ENCODE assay signal across 14 cellular contexts in genomic region chrX:71623714-71624113, GRCh38. TPM values are rescaled to one million over a fixed set of nuclear protein-coding genes. Genes with fewer than 3 reads are reported as not detected.
A peak's percentile ranks its signal among the peaks of the same experiment; 100 is the strongest.
DNase-seq lines count a peak whose midpoint lies in the region; ATAC-seq, FAIRE-seq and TF ChIP-seq lines count a peak whose summit lies in the region.
"Had no signal": no experiment of that assay in that cellular context is flagged by ENCODE, and none has a peak within 500 bp of the region (broad histone marks: within the 10 kb centered on the region; RNA-seq: fewer than 3 reads in every experiment).

No MANE protein-coding gene starts in this region.

- H3K4me2 ChIP-seq in Loucy (ENCODE audit: low read depth, low read length, poor library complexity, severe bottlenecking) (peak overlapping the region; percentile 69), K562 (ENCODE audit: insufficient read depth, low read length) (no peak overlapping the region), osteoblast (ENCODE audit: insufficient read depth, low read length) (no peak overlapping the region)

- in situ Hi-C loops in K562 (cut with MboI), result no loop called here

- H3K9me2 ChIP-seq in Loucy (replicated peaks; ENCODE audit: low read depth, low read length), result no peaks in the 10 kb centered on the region

- BruUV-seq in K562 (replicated peaks; lab: Mats Ljungman, UMichigan), result no TSS peak

- POLR2A ChIA-PET in K562 (lab: Yijun Ruan, JAX), result no interaction called here

- peak in 1 of 4 experiments; percentile 18 for DNase-seq in K562 (ENCODE audit: extremely low read depth in 1 of 4, low spot score in 3 of 4)
- DNase-seq in stimulated activated CD8-positive, alpha-beta memory T cell treated with anti-CD3 and anti-CD28 coated beads, Interleukin-4, amount 100 ng/mL, for 48 hours, result peak; percentile 31
- no peak for DNase-seq in NCI-H82 (lab: John Stamatoyannopoulos, UW)
- DNase-seq in body of pancreas, result no peak
- no peak for DNase-seq in osteoblast (ENCODE audit: insufficient read length, low spot score, missing footprints)
- DNase-seq: GM23248; hippocampal formation; lower lobe of right lung; NCI-H1417 treated with DMSO at 0.1 percent for 48 hours; stimulated activated CD4-positive, alpha-beta T cell treated with anti-CD3 and anti-CD28 coated beads, Interleukin-2, amount 100 ng/mL, for 48 hours had no signal

- peaks cover 5% of the 10 kb centered on the region; the same call in 1 of the 2 replicates for H3F3A ChIP-seq in Loucy (ENCODE audit: low read depth)

- peak; percentile 42 for ATAC-seq in GM18517 (IDR thresholded peaks at IDR 0.05; ENCODE audit: unreplicated experiment)
- peak; percentile 24 for ATAC-seq in K562
- ATAC-seq in body of pancreas, result no peak

- WGBS in K562 (ENCODE audit: insufficient coverage, low coverage, missing lambda C conversion rate), result 67% methylated on average over 3 of the region's 3 CpGs
- WGBS in body of pancreas, 2 donors, result 93% methylated on average over 3 of the region's 3 CpGs; no CpG with 5 or more reads in 1 of the 2 donors

- intact Hi-C loops in K562 (cut with micrococcal nuclease) (no loop called here), body of pancreas (cut with DNase I) (no loop called here)

- CTCF ChIA-PET in K562 (lab: Yijun Ruan, JAX; ENCODE audit: low intra/inter-chr PET ratio), result no interaction called here

- no peaks in the 10 kb centered on the region for H3K9me1 ChIP-seq in K562 (ENCODE audit: control insufficient read depth, insufficient read depth, low read length)

- FAIRE-seq in K562 (lab: Jason Lieb, UNC), result no peak

- no peak for TF ChIP-seq RAD21 in K562 (CRISPR knock-in tag; conservative IDR thresholded peaks at IDR 0.05 in 1 of 2, IDR thresholded peaks at IDR 0.05 in 1 of 2)

- no peaks in the 10 kb centered on the region for H3K79me2 ChIP-seq in Loucy (ENCODE audit: insufficient read depth, low read length)
- no peaks in the 10 kb centered on the region for H3K79me2 ChIP-seq in K562 (ENCODE audit: control insufficient read depth, insufficient read depth, low read length)
- H3K79me2 ChIP-seq in osteoblast (ENCODE audit: insufficient read depth, low read length), result no peaks in the 10 kb centered on the region
- H3K79me2 ChIP-seq: parathyroid adenoma had no signal

- H3K4me3 ChIP-seq in Loucy (ENCODE audit: low read length, poor library complexity, severe bottlenecking), result peak overlapping the region; percentile 56
- H3K4me3 ChIP-seq in K562, result no peak overlapping the region
- H3K4me3 ChIP-seq in body of pancreas, result no peak overlapping the region
- H3K4me3 ChIP-seq in osteoblast (ENCODE audit: insufficient read depth, low read length), result no peak overlapping the region
- H3K4me3 ChIP-seq: GM23248, lower lobe of right lung had no signal

- H2AFZ ChIP-seq in Loucy (ENCODE audit: low read length) (no peak overlapping the region), K562 (ENCODE audit: low read depth, low read length) (no peak overlapping the region), osteoblast (ENCODE audit: low read length) (no peak overlapping the region)
- H2AFZ ChIP-seq: GM23248 had no signal

- H3K36me3 ChIP-seq in Loucy (ENCODE audit: insufficient read depth, low read length) (no peaks in the 10 kb centered on the region), K562 (ENCODE audit: control insufficient read depth, insufficient read depth, low read length) (no peaks in the 10 kb centered on the region), body of pancreas (replicated peaks in 1 of 2; ENCODE audit: insufficient read depth in 1 of 2, low read depth in 2 of 2) (no peaks in the 10 kb centered on the region), osteoblast (ENCODE audit: insufficient read depth, low read length) (no peaks in the 10 kb centered on the region)
- H3K36me3 ChIP-seq: lower lobe of right lung had no signal

- no peak for TF ChIP-seq EP300 in K562 (IDR thresholded peaks at IDR 0.05; ENCODE audit: low read length)

- H3K9ac ChIP-seq in Loucy (ENCODE audit: low read depth, low read length, poor library complexity, severe bottlenecking) (peak overlapping the region; percentile 85), K562 (ENCODE audit: insufficient read depth in 1 of 2, low read depth in 2 of 2, low read length in 2 of 2) (no peak overlapping the region)
- H3K9ac ChIP-seq: parathyroid adenoma had no signal

- H3K9me3 ChIP-seq in Loucy (ENCODE audit: insufficient read depth, low read depth, low read length) (no peaks in the 10 kb centered on the region), K562 (replicated peaks; ENCODE audit: control insufficient read depth, insufficient read depth, low read depth, low read length) (no peaks in the 10 kb centered on the region), body of pancreas (no peaks in the 10 kb centered on the region), osteoblast (ENCODE audit: low read depth, low read length) (no peaks in the 10 kb centered on the region)
- H3K9me3 ChIP-seq: lower lobe of right lung had no signal

- H3K27me3 ChIP-seq in Loucy (ENCODE audit: insufficient read depth, low read length, poor library complexity, severe bottlenecking) (no peaks in the 10 kb centered on the region), K562 (ENCODE audit: control insufficient read depth in 2 of 2, insufficient read depth in 2 of 2, low read length in 2 of 2) (peaks cover 0 to 12% of the 10 kb centered on the region in 2 experiments; a peak in 2 of 5 replicates), body of pancreas (no peaks in the 10 kb centered on the region), osteoblast (ENCODE audit: insufficient read depth, low read length) (no peaks in the 10 kb centered on the region)

- TF ChIP-seq CTCF in Loucy (conservative IDR thresholded peaks at IDR 0.05; ENCODE audit: low read length) (no peak), K562 (IDR thresholded peaks at IDR 0.05 in 2 of 3, conservative IDR thresholded peaks at IDR 0.05 in 1 of 3; ENCODE audit: insufficient read depth in 2 of 3, low read depth in 1 of 3, low read length in 3 of 3) (no peak), body of pancreas (IDR thresholded peaks at IDR 0.05) (no peak), osteoblast (IDR thresholded peaks at IDR 0.05; ENCODE audit: extremely low read depth, low read depth, low read length) (no peak)

- H4K20me1 ChIP-seq in Loucy (ENCODE audit: insufficient read depth, low read length, poor library complexity, severe bottlenecking) (no peaks in the 10 kb centered on the region), K562 (replicated peaks; ENCODE audit: control insufficient read depth, insufficient read depth, low read length) (no peaks in the 10 kb centered on the region), osteoblast (ENCODE audit: insufficient read depth, low read length) (peaks cover 6% of the 10 kb centered on the region)

- H3K4me1 ChIP-seq in Loucy (ENCODE audit: insufficient read depth, low read length, poor library complexity, severe bottlenecking) (peaks cover 43% of the 10 kb centered on the region), K562 (replicated peaks in 1 of 2; ENCODE audit: control insufficient read depth in 2 of 2, insufficient read depth in 2 of 2, low read length in 2 of 2) (peaks cover 2 to 4% of the 10 kb centered on the region in 2 experiments; a peak in 2 of 5 replicates), body of pancreas (peaks cover 13% of the 10 kb centered on the region), osteoblast (ENCODE audit: insufficient read depth, low read length) (no peaks in the 10 kb centered on the region)
- H3K4me1 ChIP-seq: parathyroid adenoma had no signal

- H3K27ac ChIP-seq in K562 (ENCODE audit: extremely low read depth, low read depth, low read length) (no peak overlapping the region), body of pancreas (no peak overlapping the region), osteoblast (ENCODE audit: low read depth, low read length) (no peak overlapping the region)

- TF ChIP-seq POLR2A in K562 (conservative IDR thresholded peaks at IDR 0.05) (no peak), body of pancreas (IDR thresholded peaks at IDR 0.05) (no peak)

RNA-seq across cellular contexts. Expression of gene CXCR3, which starts 5.4 kb away (rescaled TPM):
- total RNA-seq in K562 (2011; cell fraction: chromatin; rRNA removed; ENCODE audit: low replicate concordance), result not detected in 2 replicates
- not detected in 2 replicates for total RNA-seq in K562 (2011; cell fraction: nucleolus; rRNA removed)
- total RNA-seq in K562 (2011; cell fraction: nucleoplasm; rRNA removed), result not detected in 2 replicates
- total RNA-seq in K562 (2014; rRNA removed) (not detected in 2 replicates), K562 (2014; rRNA removed; fragmentation: Illumina TruSeq; extraction: Trizol) (not detected in 2 replicates), K562 (2015; rRNA removed; fragmentation: Illumina TruSeq; extraction: Trizol) (not detected in 2 replicates), K562 (2021) (not detected in 2 replicates), body of pancreas (under 1 TPM in 1 of 2 donors, not detected in 1; 0.78 TPM), osteoblast (not detected in 2 replicates)
- polyA plus RNA-seq in K562 (2011; rRNA removed) (not detected in 2 replicates), K562 (2014; fragmentation: Illumina TruSeq; extraction: Trizol) (not detected in 2 replicates), K562 (2014; fragmentation: Nextera tagmentation; extraction: Ambion mirVana) (not detected), K562 (2014; rRNA removed) (not detected in 2 replicates)
- not detected in 2 replicates for polyA plus RNA-seq in K562 (2011; cell fraction: cytosol; rRNA removed)
- not detected in 2 replicates for polyA plus RNA-seq in K562 (2011; cell fraction: nucleus; rRNA removed)
- polyA plus RNA-seq in K562 (2012), result not detected in 2 replicates
- polyA minus RNA-seq in K562 (2011; rRNA and poly(A)+ RNA removed), result not detected in 2 replicates
- polyA minus RNA-seq in K562 (2011; cell fraction: cytosol; rRNA and poly(A)+ RNA removed), result not detected in 2 replicates
- not detected in 2 replicates for polyA minus RNA-seq in K562 (2011; cell fraction: nucleus; rRNA and poly(A)+ RNA removed)
- total RNA-seq: GM23248, subcutaneous adipose tissue had no signal
- polyA plus RNA-seq: GM23248 had no signal

RNA-seq across cellular contexts. Expression of gene GCNA, which starts 45.5 kb away (rescaled TPM):
- total RNA-seq in K562 (2011; cell fraction: chromatin; rRNA removed; ENCODE audit: low replicate concordance), result 2.2 and 4.0 TPM in 2 replicates
- total RNA-seq in K562 (2011; cell fraction: nucleolus; rRNA removed), result 0.67 and 1.8 TPM in 2 replicates
- 1.1 and 1.8 TPM in 2 replicates for total RNA-seq in K562 (2011; cell fraction: nucleoplasm; rRNA removed)
- total RNA-seq in K562 (2014; rRNA removed) (0.45 and 0.86 TPM in 2 replicates), K562 (2014; rRNA removed; fragmentation: Illumina TruSeq; extraction: Trizol) (0.77 and 0.87 TPM in 2 replicates), K562 (2015; rRNA removed; fragmentation: Illumina TruSeq; extraction: Trizol) (1.2 and 1.4 TPM in 2 replicates), K562 (2021) (0.47 and 0.58 TPM in 2 replicates), body of pancreas (1 to 10 TPM; 3.6 to 6.9 TPM), osteoblast (4.3 and 4.4 TPM in 2 replicates)
- polyA plus RNA-seq in K562 (2011; rRNA removed) (0.85 and 1.3 TPM in 2 replicates), K562 (2014; fragmentation: Illumina TruSeq; extraction: Trizol) (0.42 and 1.1 TPM in 2 replicates), K562 (2014; fragmentation: Nextera tagmentation; extraction: Ambion mirVana) (under 1 TPM; 0.27 to 0.64 TPM), K562 (2014; rRNA removed) (1.3 and 1.5 TPM in 2 replicates)
- 0.15 and 0.66 TPM in 2 replicates for polyA plus RNA-seq in K562 (2011; cell fraction: cytosol; rRNA removed)
- polyA plus RNA-seq in K562 (2011; cell fraction: nucleus; rRNA removed), result 2.3 and 6.8 TPM in 2 replicates
- 0.49 and 2.3 TPM in 2 replicates for polyA plus RNA-seq in K562 (2012)
- polyA minus RNA-seq in K562 (2011; rRNA and poly(A)+ RNA removed), result 0.56 and 1.6 TPM in 2 replicates
- not detected in 2 replicates for polyA minus RNA-seq in K562 (2011; cell fraction: cytosol; rRNA and poly(A)+ RNA removed)
- polyA minus RNA-seq in K562 (2011; cell fraction: nucleus; rRNA and poly(A)+ RNA removed), result 0.67 and 2.2 TPM in 2 replicates
